Comparison of ENCODE assay signal across 27 cellular contexts in the genomic region with DNA sequence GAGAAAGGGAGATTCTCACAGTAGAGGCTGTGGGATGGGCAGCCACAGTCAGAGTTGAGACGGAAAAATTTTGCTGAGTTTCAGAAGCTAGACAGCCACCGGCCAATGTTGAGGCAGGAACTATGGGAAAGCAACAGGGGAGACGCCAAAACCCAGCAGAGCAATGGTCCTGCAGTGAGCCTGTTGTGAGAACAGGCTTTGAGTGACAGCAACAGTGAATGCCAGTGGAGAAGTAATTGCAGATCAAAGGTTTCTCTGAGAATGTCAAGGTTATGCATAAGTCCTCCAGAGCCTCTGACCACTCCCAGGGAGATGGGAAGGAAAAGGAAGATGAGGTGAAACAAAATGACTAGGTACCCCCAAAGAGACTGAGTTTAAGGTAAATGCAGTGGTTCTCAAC.
"Had no signal": no experiment of that assay in that cellular context is flagged by ENCODE, and none has a peak within 500 bp of the region (broad histone marks: within the 10 kb centered on the region; RNA-seq: fewer than 3 reads in every experiment).

No MANE protein-coding gene starts in this region.

- H3K9me3 ChIP-seq: left ventricle myocardium inferior, ovary, right atrium auricular region, suprapubic skin, thoracic aorta, tibial artery, upper lobe of right lung had no signal

- H3K9me3 Mint-ChIP-seq: immature natural killer cell; mesothelial cell of epicardium; naive B cell; natural killer cell; nephron progenitor cell; neural progenitor cell; stimulated activated naive CD8-positive, alpha-beta T cell treated with anti-CD3 and anti-CD28 coated beads, Interleukin-15, Interleukin-2, amounts not matched to agents 100 ng/mL and 50 ng/mL, for 24 hours had no signal

- H2AFZ ChIP-seq: neural progenitor cell had no signal

- H3K4me3 ChIP-seq: left ventricle myocardium inferior, lung, neural progenitor cell, ovary, right atrium auricular region, skin epidermis, suprapubic skin, thoracic aorta, tibial artery, upper lobe of right lung had no signal

- H3K27ac ChIP-seq: left ventricle myocardium inferior, neural progenitor cell, ovary, right atrium auricular region, skin epidermis, suprapubic skin, thoracic aorta, tibial artery, upper lobe of right lung had no signal

- ATAC-seq: natural killer cell, sciatic nerve, upper lobe of right lung had no signal

- H3K27ac Mint-ChIP-seq: immature natural killer cell; mesothelial cell of epicardium; natural killer cell; nephron progenitor cell; neural progenitor cell; progenitor cell of endocrine pancreas; stimulated activated naive CD8-positive, alpha-beta T cell treated with anti-CD3 and anti-CD28 coated beads, Interleukin-15, Interleukin-2, amounts not matched to agents 100 ng/mL and 50 ng/mL, for 24 hours had no signal

- H3K4me1 ChIP-seq: neural progenitor cell, suprapubic skin had no signal

- H3K4me1 Mint-ChIP-seq: immature natural killer cell, naive B cell, natural killer cell, nephron progenitor cell had no signal

- H3K4me3 Mint-ChIP-seq: immature natural killer cell; mesothelial cell of epicardium; naive B cell; natural killer cell; nephron progenitor cell; stimulated activated naive CD8-positive, alpha-beta T cell treated with anti-CD3 and anti-CD28 coated beads, Interleukin-15, Interleukin-2, amounts not matched to agents 100 ng/mL and 50 ng/mL, for 24 hours had no signal

- H3K4me2 ChIP-seq: neural progenitor cell had no signal

- H3K36me3 Mint-ChIP-seq: immature natural killer cell, mesothelial cell of epicardium, naive B cell, natural killer cell, neural progenitor cell had no signal

- H3K36me3 ChIP-seq: left ventricle myocardium inferior, neural progenitor cell, ovary, right atrium auricular region, suprapubic skin, thoracic aorta, tibial artery, upper lobe of right lung had no signal

- DNase-seq: hippocampal formation; immature natural killer cell; kidney; left ventricle myocardium inferior; mesendoderm; naive B cell; natural killer cell; nephron progenitor cell; ovary; stimulated activated CD4-positive, alpha-beta T cell treated with anti-CD3 and anti-CD28 coated beads, Interleukin-12 subunit alpha, Interleukin-12 subunit beta, amount 100 ng/mL, for 4 hours; stimulated activated CD4-positive, alpha-beta T cell treated with anti-CD3 and anti-CD28 coated beads, Interleukin-15, amount 100 ng/mL, for 24 hours; stimulated activated CD4-positive, alpha-beta T cell treated with anti-CD3 and anti-CD28 coated beads, Interleukin-2, amount 100 ng/mL, for 24 hours; stimulated activated CD4-positive, alpha-beta T cell treated with anti-CD3 and anti-CD28 coated beads, Interleukin-4, amount 100 ng/mL, for 1 hour; stimulated activated naive CD4-positive, alpha-beta T cell; tibial artery; trophoblast cell; upper lobe of right lung had no signal

- H3K27me3 ChIP-seq: neural progenitor cell, ovary, right atrium auricular region, suprapubic skin, tibial artery, upper lobe of right lung had no signal

- H3K27me3 Mint-ChIP-seq: stimulated activated naive CD8-positive, alpha-beta T cell treated with anti-CD3 and anti-CD28 coated beads, Interleukin-15, Interleukin-2, amounts not matched to agents 100 ng/mL and 50 ng/mL, for 24 hours had no signal
